ENCODE assay signal across 1 cellular context in genomic region chr4:145774473-145774872, GRCh38.
TF ChIP-seq lines count a peak whose summit lies in the region.

No MANE protein-coding gene starts in this region.

TF ChIP-seq in GM23338, 12 proteins besides CTCF, POLR2A, EP300 and RAD21 (continued from another document):
- TF ChIP-seq, protein P1, sequence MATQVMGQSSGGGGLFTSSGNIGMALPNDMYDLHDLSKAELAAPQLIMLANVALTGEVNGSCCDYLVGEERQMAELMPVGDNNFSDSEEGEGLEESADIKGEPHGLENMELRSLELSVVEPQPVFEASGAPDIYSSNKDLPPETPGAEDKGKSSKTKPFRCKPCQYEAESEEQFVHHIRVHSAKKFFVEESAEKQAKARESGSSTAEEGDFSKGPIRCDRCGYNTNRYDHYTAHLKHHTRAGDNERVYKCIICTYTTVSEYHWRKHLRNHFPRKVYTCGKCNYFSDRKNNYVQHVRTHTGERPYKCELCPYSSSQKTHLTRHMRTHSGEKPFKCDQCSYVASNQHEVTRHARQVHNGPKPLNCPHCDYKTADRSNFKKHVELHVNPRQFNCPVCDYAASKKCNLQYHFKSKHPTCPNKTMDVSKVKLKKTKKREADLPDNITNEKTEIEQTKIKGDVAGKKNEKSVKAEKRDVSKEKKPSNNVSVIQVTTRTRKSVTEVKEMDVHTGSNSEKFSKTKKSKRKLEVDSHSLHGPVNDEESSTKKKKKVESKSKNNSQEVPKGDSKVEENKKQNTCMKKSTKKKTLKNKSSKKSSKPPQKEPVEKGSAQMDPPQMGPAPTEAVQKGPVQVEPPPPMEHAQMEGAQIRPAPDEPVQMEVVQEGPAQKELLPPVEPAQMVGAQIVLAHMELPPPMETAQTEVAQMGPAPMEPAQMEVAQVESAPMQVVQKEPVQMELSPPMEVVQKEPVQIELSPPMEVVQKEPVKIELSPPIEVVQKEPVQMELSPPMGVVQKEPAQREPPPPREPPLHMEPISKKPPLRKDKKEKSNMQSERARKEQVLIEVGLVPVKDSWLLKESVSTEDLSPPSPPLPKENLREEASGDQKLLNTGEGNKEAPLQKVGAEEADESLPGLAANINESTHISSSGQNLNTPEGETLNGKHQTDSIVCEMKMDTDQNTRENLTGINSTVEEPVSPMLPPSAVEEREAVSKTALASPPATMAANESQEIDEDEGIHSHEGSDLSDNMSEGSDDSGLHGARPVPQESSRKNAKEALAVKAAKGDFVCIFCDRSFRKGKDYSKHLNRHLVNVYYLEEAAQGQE (IDR thresholded peaks at IDR 0.05; ENCODE audit: unreplicated experiment) = no peak
- TF ChIP-seq EZH2phosphoT487 (IDR thresholded peaks at IDR 0.05; ENCODE audit: unreplicated experiment) (no peak), ZNF331 (CRISPR knock-in tag; IDR thresholded peaks at IDR 0.05; ENCODE audit: low read depth) (no peak), JUNB (IDR thresholded peaks at IDR 0.05; ENCODE audit: unreplicated experiment) (no peak), STAT1 (IDR thresholded peaks at IDR 0.05; ENCODE audit: unreplicated experiment) (no peak)
- TF ChIP-seq, protein P2, sequence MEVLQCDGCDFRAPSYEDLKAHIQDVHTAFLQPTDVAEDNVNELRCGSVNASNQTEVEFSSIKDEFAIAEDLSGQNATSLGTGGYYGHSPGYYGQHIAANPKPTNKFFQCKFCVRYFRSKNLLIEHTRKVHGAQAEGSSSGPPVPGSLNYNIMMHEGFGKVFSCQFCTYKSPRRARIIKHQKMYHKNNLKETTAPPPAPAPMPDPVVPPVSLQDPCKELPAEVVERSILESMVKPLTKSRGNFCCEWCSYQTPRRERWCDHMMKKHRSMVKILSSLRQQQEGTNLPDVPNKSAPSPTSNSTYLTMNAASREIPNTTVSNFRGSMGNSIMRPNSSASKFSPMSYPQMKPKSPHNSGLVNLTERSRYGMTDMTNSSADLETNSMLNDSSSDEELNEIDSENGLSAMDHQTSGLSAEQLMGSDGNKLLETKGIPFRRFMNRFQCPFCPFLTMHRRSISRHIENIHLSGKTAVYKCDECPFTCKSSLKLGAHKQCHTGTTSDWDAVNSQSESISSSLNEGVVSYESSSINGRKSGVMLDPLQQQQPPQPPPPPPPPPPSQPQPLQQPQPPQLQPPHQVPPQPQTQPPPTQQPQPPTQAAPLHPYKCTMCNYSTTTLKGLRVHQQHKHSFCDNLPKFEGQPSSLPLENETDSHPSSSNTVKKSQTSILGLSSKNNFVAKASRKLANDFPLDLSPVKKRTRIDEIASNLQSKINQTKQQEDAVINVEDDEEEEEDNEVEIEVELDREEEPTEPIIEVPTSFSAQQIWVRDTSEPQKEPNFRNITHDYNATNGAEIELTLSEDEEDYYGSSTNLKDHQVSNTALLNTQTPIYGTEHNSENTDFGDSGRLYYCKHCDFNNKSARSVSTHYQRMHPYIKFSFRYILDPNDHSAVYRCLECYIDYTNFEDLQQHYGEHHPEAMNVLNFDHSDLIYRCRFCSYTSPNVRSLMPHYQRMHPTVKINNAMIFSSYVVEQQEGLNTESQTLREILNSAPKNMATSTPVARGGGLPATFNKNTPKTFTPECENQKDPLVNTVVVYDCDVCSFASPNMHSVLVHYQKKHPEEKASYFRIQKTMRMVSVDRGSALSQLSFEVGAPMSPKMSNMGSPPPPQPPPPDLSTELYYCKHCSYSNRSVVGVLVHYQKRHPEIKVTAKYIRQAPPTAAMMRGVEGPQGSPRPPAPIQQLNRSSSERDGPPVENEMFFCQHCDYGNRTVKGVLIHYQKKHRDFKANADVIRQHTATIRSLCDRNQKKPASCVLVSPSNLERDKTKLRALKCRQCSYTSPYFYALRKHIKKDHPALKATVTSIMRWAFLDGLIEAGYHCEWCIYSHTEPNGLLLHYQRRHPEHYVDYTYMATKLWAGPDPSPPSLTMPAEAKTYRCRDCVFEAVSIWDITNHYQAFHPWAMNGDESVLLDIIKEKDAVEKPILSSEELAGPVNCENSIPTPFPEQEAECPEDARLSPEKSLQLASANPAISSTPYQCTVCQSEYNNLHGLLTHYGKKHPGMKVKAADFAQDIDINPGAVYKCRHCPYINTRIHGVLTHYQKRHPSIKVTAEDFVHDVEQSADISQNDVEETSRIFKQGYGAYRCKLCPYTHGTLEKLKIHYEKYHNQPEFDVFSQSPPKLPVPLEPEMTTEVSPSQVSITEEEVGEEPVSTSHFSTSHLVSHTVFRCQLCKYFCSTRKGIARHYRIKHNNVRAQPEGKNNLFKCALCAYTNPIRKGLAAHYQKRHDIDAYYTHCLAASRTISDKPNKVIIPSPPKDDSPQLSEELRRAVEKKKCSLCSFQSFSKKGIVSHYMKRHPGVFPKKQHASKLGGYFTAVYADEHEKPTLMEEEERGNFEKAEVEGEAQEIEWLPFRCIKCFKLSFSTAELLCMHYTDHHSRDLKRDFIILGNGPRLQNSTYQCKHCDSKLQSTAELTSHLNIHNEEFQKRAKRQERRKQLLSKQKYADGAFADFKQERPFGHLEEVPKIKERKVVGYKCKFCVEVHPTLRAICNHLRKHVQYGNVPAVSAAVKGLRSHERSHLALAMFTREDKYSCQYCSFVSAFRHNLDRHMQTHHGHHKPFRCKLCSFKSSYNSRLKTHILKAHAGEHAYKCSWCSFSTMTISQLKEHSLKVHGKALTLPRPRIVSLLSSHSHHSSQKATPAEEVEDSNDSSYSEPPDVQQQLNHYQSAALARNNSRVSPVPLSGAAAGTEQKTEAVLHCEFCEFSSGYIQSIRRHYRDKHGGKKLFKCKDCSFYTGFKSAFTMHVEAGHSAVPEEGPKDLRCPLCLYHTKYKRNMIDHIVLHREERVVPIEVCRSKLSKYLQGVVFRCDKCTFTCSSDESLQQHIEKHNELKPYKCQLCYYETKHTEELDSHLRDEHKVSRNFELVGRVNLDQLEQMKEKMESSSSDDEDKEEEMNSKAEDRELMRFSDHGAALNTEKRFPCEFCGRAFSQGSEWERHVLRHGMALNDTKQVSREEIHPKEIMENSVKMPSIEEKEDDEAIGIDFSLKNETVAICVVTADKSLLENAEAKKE (CRISPR knock-in tag; IDR thresholded peaks at IDR 0.05) = no peak
- TF ChIP-seq, protein P3, sequence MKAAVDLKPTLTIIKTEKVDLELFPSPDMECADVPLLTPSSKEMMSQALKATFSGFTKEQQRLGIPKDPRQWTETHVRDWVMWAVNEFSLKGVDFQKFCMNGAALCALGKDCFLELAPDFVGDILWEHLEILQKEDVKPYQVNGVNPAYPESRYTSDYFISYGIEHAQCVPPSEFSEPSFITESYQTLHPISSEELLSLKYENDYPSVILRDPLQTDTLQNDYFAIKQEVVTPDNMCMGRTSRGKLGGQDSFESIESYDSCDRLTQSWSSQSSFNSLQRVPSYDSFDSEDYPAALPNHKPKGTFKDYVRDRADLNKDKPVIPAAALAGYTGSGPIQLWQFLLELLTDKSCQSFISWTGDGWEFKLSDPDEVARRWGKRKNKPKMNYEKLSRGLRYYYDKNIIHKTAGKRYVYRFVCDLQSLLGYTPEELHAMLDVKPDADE (IDR thresholded peaks at IDR 0.05) = no peak
